1 cellular context compared by ENCODE assay signal in the genomic region with DNA sequence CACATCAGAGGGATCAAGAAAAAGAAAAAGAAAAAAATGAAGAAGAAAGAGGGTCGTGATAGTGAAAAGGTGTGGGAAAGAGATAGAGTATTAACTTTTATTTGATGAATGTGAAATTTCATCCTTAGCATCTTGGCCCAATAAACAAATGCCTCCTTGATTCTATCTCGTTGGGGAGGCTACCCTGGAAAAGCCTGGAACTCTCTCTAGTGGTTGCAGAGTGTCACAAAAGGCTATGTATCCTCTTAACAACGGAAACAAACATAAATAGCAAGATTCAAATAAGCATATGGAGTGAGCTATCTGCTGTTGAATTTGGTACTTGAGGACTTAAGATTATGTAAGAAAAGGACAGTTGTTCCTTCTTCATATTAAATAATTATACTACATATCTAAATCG.
TF ChIP-seq lines count a peak whose summit lies in the region.

No MANE protein-coding gene starts in this region.

TF ChIP-seq in H1, 55 proteins besides CTCF, POLR2A, EP300 and RAD21 (continued from another document):
- TF ChIP-seq RBBP5 (IDR thresholded peaks at IDR 0.05; ENCODE audit: borderline replicate concordance, low read depth, low read length) (no peak), YY1 (IDR thresholded peaks at IDR 0.05; ENCODE audit: low read depth, low read length) (no peak), SIRT6 (IDR thresholded peaks at IDR 0.05; ENCODE audit: low read length) (no peak), BACH1 (IDR thresholded peaks at IDR 0.05; ENCODE audit: low read length) (no peak), BRCA1 (IDR thresholded peaks at IDR 0.05; ENCODE audit: low read depth, low read length) (no peak), CHD2 (IDR thresholded peaks at IDR 0.05; ENCODE audit: low read length) (no peak)
- TF ChIP-seq, protein P1, sequence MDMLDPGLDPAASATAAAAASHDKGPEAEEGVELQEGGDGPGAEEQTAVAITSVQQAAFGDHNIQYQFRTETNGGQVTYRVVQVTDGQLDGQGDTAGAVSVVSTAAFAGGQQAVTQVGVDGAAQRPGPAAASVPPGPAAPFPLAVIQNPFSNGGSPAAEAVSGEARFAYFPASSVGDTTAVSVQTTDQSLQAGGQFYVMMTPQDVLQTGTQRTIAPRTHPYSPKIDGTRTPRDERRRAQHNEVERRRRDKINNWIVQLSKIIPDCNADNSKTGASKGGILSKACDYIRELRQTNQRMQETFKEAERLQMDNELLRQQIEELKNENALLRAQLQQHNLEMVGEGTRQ (IDR thresholded peaks at IDR 0.05; ENCODE audit: low read length), result no peak
